ENCODE assay signal across 8 cellular contexts in genomic region chr9:35790385-35791291, GRCh38. TPM values are rescaled to one million over a fixed set of nuclear protein-coding genes. Genes with fewer than 3 reads are reported as not detected.
DNase-seq lines count a peak whose midpoint lies in the region; ATAC-seq and TF ChIP-seq lines count a peak whose summit lies in the region.

No MANE protein-coding gene starts in this region.

- peaks cover 27% of the 10 kb centered on the region for H3K36me3 Mint-ChIP-seq in CD4-positive, CD25-positive, alpha-beta regulatory T cell
- H3K36me3 Mint-ChIP-seq in activated CD4-positive, alpha-beta memory T cell treated with anti-CD3 and anti-CD28 coated beads for 36 hours, result no peaks in the 10 kb centered on the region

- peak; percentile 44 to 69 (median 65) for DNase-seq in CD4-positive, CD25-positive, alpha-beta regulatory T cell
- DNase-seq in NCI-H524 treated with DMSO at 0.1 percent for 48 hours (lab: John Stamatoyannopoulos, UW) (peak; percentile 84), lower lobe of right lung (peak; percentile 63)
- peak; percentile 60 for DNase-seq in activated CD4-positive, alpha-beta memory T cell treated with anti-CD3 and anti-CD28 coated beads for 36 hours
- peak; percentile 21 to 44 (median 24) for DNase-seq in effector memory CD4-positive, alpha-beta T cell
- DNase-seq in stimulated activated CD4-positive, alpha-beta T cell treated with anti-CD3 and anti-CD28 coated beads, TNF-alpha, amount 100 ng/mL, for 24 hours (ENCODE audit: low read depth in 3 of 3), result peak; percentile 18 to 34 (median 34)

- H3K27me3 ChIP-seq in CD4-positive, CD25-positive, alpha-beta regulatory T cell (ENCODE audit: control insufficient read depth, insufficient read depth, low read length), result no peaks in the 10 kb centered on the region
- H3K27me3 ChIP-seq in effector memory CD4-positive, alpha-beta T cell (replicated peaks; ENCODE audit: control insufficient read depth, insufficient read depth, low read length, poor library complexity, severe bottlenecking), result no peaks in the 10 kb centered on the region
- no peaks in the 10 kb centered on the region for H3K27me3 ChIP-seq in lower lobe of right lung (ENCODE audit: low read depth)

- H3K4me3 ChIP-seq in CD4-positive, CD25-positive, alpha-beta regulatory T cell (ENCODE audit: low read depth, low read length), result no peak overlapping the region
- no peak overlapping the region for H3K4me3 ChIP-seq in effector memory CD4-positive, alpha-beta T cell (ENCODE audit: insufficient read depth, low read depth, low read length, poor library complexity, severe bottlenecking)
- peak overlapping the region; percentile 58 for H3K4me3 ChIP-seq in lower lobe of right lung

- peaks cover 0 to 20% (median 13%) of the 10 kb centered on the region in 4 donors for H3K4me1 Mint-ChIP-seq in CD4-positive, CD25-positive, alpha-beta regulatory T cell
- peaks cover 5% of the 10 kb centered on the region for H3K4me1 Mint-ChIP-seq in activated CD4-positive, alpha-beta memory T cell treated with anti-CD3 and anti-CD28 coated beads for 36 hours (ENCODE audit: low read depth)

- H3K9me3 Mint-ChIP-seq in CD4-positive, CD25-positive, alpha-beta regulatory T cell, result peaks cover 0 to 1% (median 0%) of the 10 kb centered on the region in 7 donors
- no peaks in the 10 kb centered on the region for H3K9me3 Mint-ChIP-seq in activated CD4-positive, alpha-beta memory T cell treated with anti-CD3 and anti-CD28 coated beads for 36 hours

- H3K27ac Mint-ChIP-seq in CD4-positive, CD25-positive, alpha-beta regulatory T cell, result peak overlapping the region; percentile 55 to 73 (median 71)
- no peak overlapping the region for H3K27ac Mint-ChIP-seq in activated CD4-positive, alpha-beta memory T cell treated with anti-CD3 and anti-CD28 coated beads for 36 hours

- H3K27ac ChIP-seq in CD4-positive, CD25-positive, alpha-beta regulatory T cell (ENCODE audit: insufficient read depth, low read length, poor library complexity, severe bottlenecking), result no peak overlapping the region
- no peak overlapping the region for H3K27ac ChIP-seq in effector memory CD4-positive, alpha-beta T cell (ENCODE audit: insufficient read depth, low read length, poor library complexity, severe bottlenecking)
- peak overlapping the region; percentile 74 for H3K27ac ChIP-seq in lower lobe of right lung

- peak; percentile 74 to 81 for ATAC-seq in CD4-positive, CD25-positive, alpha-beta regulatory T cell (ENCODE audit: low read depth in 2 of 2)
- ATAC-seq in HG02678 (IDR thresholded peaks at IDR 0.05; ENCODE audit: unreplicated experiment) (peak; percentile 67), lower lobe of right lung (peak; percentile 92), GM19035 (IDR thresholded peaks at IDR 0.05; ENCODE audit: unreplicated experiment) (no peak)

- no peaks in the 10 kb centered on the region for H3K9me3 ChIP-seq in CD4-positive, CD25-positive, alpha-beta regulatory T cell (ENCODE audit: control insufficient read depth in 2 of 2, low read length in 2 of 2)
- no peaks in the 10 kb centered on the region for H3K9me3 ChIP-seq in effector memory CD4-positive, alpha-beta T cell (ENCODE audit: control insufficient read depth, low read length)
- no peaks in the 10 kb centered on the region for H3K9me3 ChIP-seq in lower lobe of right lung

- POLR2A ChIA-PET in activated CD4-positive, alpha-beta memory T cell treated with anti-CD3 and anti-CD28 coated beads for 36 hours (lab: Charles Lee), result no interaction called here

- CTCF ChIA-PET in activated CD4-positive, alpha-beta memory T cell treated with anti-CD3 and anti-CD28 coated beads for 36 hours (lab: Charles Lee), result interaction anchor here (0.5 to 3.1 kb wide), 50 partner anchors 9 to 374 kb away, joined by 3 to 66 read pairs (median 4); partner anchors contain the start of genes FAM221B, HINT2, SPAG8 and TMEM8B

- peaks cover 4% of the 10 kb centered on the region for H3K36me3 ChIP-seq in CD4-positive, CD25-positive, alpha-beta regulatory T cell (ENCODE audit: control insufficient read depth, insufficient read depth, low read length)
- peaks cover 13% of the 10 kb centered on the region for H3K36me3 ChIP-seq in effector memory CD4-positive, alpha-beta T cell (ENCODE audit: control insufficient read depth, insufficient read depth, low read length)
- H3K36me3 ChIP-seq in lower lobe of right lung, result peaks cover 10% of the 10 kb centered on the region

- TF ChIP-seq CTCF in lower lobe of right lung (IDR thresholded peaks at IDR 0.05), result peak; percentile 81

- intact Hi-C loops in activated CD4-positive, alpha-beta memory T cell treated with anti-CD3 and anti-CD28 coated beads for 36 hours (cut with micrococcal nuclease), result loop anchor here (1.0 kb wide), 2 partner anchors 36 to 92 kb away; no protein-coding TSS in a partner anchor
- intact Hi-C loops in lower lobe of right lung (cut with DNase I), result no loop called here

- no peaks in the 10 kb centered on the region for H3K27me3 Mint-ChIP-seq in CD4-positive, CD25-positive, alpha-beta regulatory T cell
- no peaks in the 10 kb centered on the region for H3K27me3 Mint-ChIP-seq in activated CD4-positive, alpha-beta memory T cell treated with anti-CD3 and anti-CD28 coated beads for 36 hours

- H3K4me1 ChIP-seq in CD4-positive, CD25-positive, alpha-beta regulatory T cell (ENCODE audit: control insufficient read depth, insufficient read depth, low read length, poor library complexity, severe bottlenecking), result no peaks in the 10 kb centered on the region
- H3K4me1 ChIP-seq in effector memory CD4-positive, alpha-beta T cell (ENCODE audit: control insufficient read depth, insufficient read depth, low read length, poor library complexity, severe bottlenecking), result no peaks in the 10 kb centered on the region
- H3K4me1 ChIP-seq in lower lobe of right lung, result peaks cover 39% of the 10 kb centered on the region

- H3K4me3 Mint-ChIP-seq in CD4-positive, CD25-positive, alpha-beta regulatory T cell, result no peak overlapping the region
- no peak overlapping the region for H3K4me3 Mint-ChIP-seq in activated CD4-positive, alpha-beta memory T cell treated with anti-CD3 and anti-CD28 coated beads for 36 hours

RNA-seq across cellular contexts. Expression of gene NPR2, which starts 0.8 kb away (rescaled TPM):
- 7.7 TPM for total RNA-seq in CD4-positive, CD25-positive, alpha-beta regulatory T cell
- polyA plus RNA-seq in CD4-positive, CD25-positive, alpha-beta regulatory T cell, result 1 to 10 TPM in 2 of 4 donors, under 1 TPM in 1, not detected in 1; 0.46 to 1.9 (median 1.5) TPM
- 1 to 10 TPM; 8.9 to 9.6 TPM for total RNA-seq in activated CD4-positive, alpha-beta memory T cell treated with anti-CD3 and anti-CD28 coated beads for 36 hours
- total RNA-seq in lower lobe of right lung, result 20.6 TPM

RNA-seq across cellular contexts. Expression of gene SPAG8, which starts 21.4 kb away (rescaled TPM):
- total RNA-seq in CD4-positive, CD25-positive, alpha-beta regulatory T cell, result 0.99 TPM
- 1 to 10 TPM in 1 of 4 donors, under 1 TPM in 2, not detected in 1; 0.75 to 1.3 (median 0.85) TPM for polyA plus RNA-seq in CD4-positive, CD25-positive, alpha-beta regulatory T cell
- 1 to 10 TPM; 1.1 to 1.4 TPM for total RNA-seq in activated CD4-positive, alpha-beta memory T cell treated with anti-CD3 and anti-CD28 coated beads for 36 hours
- total RNA-seq in lower lobe of right lung, result 13.3 TPM

RNA-seq across cellular contexts. Expression of gene HINT2, which starts 24.2 kb away (rescaled TPM):
- 21.7 TPM for total RNA-seq in CD4-positive, CD25-positive, alpha-beta regulatory T cell
- polyA plus RNA-seq in CD4-positive, CD25-positive, alpha-beta regulatory T cell, result 100 to 1,000 TPM in 2 of 4 donors, 10 to 100 TPM in 2; 70.5 to 105 (median 90.6) TPM
- total RNA-seq in activated CD4-positive, alpha-beta memory T cell treated with anti-CD3 and anti-CD28 coated beads for 36 hours, result 10 to 100 TPM; 67.8 to 72.6 TPM
- total RNA-seq in lower lobe of right lung, result 32.6 TPM

RNA-seq across cellular contexts. Expression of gene MSMP, which starts 36.6 kb away (rescaled TPM):
- total RNA-seq in CD4-positive, CD25-positive, alpha-beta regulatory T cell, result not detected
- polyA plus RNA-seq in CD4-positive, CD25-positive, alpha-beta regulatory T cell, result under 1 TPM in 1 of 4 donors, not detected in 3; 0.69 TPM
- total RNA-seq in activated CD4-positive, alpha-beta memory T cell treated with anti-CD3 and anti-CD28 coated beads for 36 hours, result not detected
- not detected for total RNA-seq in lower lobe of right lung

RNA-seq across cellular contexts. Expression of gene FAM221B, which starts 37.9 kb away (rescaled TPM):
- total RNA-seq in CD4-positive, CD25-positive, alpha-beta regulatory T cell, result not detected
- under 1 TPM in 1 of 4 donors, not detected in 3; 0.03 TPM for polyA plus RNA-seq in CD4-positive, CD25-positive, alpha-beta regulatory T cell
- total RNA-seq in activated CD4-positive, alpha-beta memory T cell treated with anti-CD3 and anti-CD28 coated beads for 36 hours, result not detected
- total RNA-seq in lower lobe of right lung, result 0.32 TPM

Comparison
In these comparisons a context has a peak if more than half of its experiments do, and no peak if none do; other contexts are left out.
1. DNase-seq: peak in every context shown above with its lines; median percentile 84 in NCI-H524 treated with DMSO at 0.1 percent for 48 hours; 65 in CD4-positive, CD25-positive, alpha-beta regulatory T cell; 63 in lower lobe of right lung; 60 in activated CD4-positive, alpha-beta memory T cell treated with anti-CD3 and anti-CD28 coated beads for 36 hours; 34 in stimulated activated CD4-positive, alpha-beta T cell treated with anti-CD3 and anti-CD28 coated beads, TNF-alpha, amount 100 ng/mL, for 24 hours; 24 in effector memory CD4-positive, alpha-beta T cell.